12 cellular contexts compared by ENCODE assay signal in genomic region chr4:109994415-109994827, GRCh38.
DNase-seq lines count a peak whose midpoint lies in the region; ATAC-seq, FAIRE-seq and TF ChIP-seq lines count a peak whose summit lies in the region.
"Had no signal": no experiment of that assay in that cellular context is flagged by ENCODE, and none has a peak within 500 bp of the region (broad histone marks: within the 10 kb centered on the region; RNA-seq: fewer than 3 reads in every experiment).

No MANE protein-coding gene starts in this region.

- H4K20me1 ChIP-seq in OCI-LY1 (ENCODE audit: insufficient read depth, low read length) = no peaks in the 10 kb centered on the region

- H3K4me2 ChIP-seq in OCI-LY1 (ENCODE audit: low read length) = peak overlapping the region; percentile 50

- H3K36me3 ChIP-seq in OCI-LY1 (ENCODE audit: insufficient read depth, low read length) = no peaks in the 10 kb centered on the region

- peak; percentile 90 for FAIRE-seq in GM12891 (lab: Jason Lieb, UNC)

- H3K79me2 ChIP-seq in OCI-LY1 (ENCODE audit: insufficient read depth, low read length) = no peaks in the 10 kb centered on the region

- no peaks in the 10 kb centered on the region for H3K9me3 ChIP-seq in OCI-LY1 (ENCODE audit: low read length)

- H3K4me1 ChIP-seq in OCI-LY1 (ENCODE audit: insufficient read depth, low read length, severe bottlenecking) = peaks cover 40% of the 10 kb centered on the region

- peak; percentile 25 for DNase-seq in GM12891 (ENCODE audit: insufficient read length, low spot score)
- DNase-seq in RKO (ENCODE audit: low spot score) = no peak
- no peak for DNase-seq in DMS153 treated with DMSO at 0.1 percent for 48 hours (lab: John Stamatoyannopoulos, UW; ENCODE audit: unreplicated experiment)
- DNase-seq in middle frontal gyrus (ENCODE audit: extremely low spot score, low spot score) = no peak
- no peak for DNase-seq in NCI-H1092 treated with DMSO at 0.1 percent for 48 hours (lab: John Stamatoyannopoulos, UW)
- DNase-seq: activated CD4-positive, alpha-beta T cell treated with anti-CD3 and anti-CD28 coated beads for 1 hour; foreskin keratinocyte had no signal

- no peaks in the 10 kb centered on the region for H3K9me2 ChIP-seq in OCI-LY1 (ENCODE audit: low read depth, low read length)

- H3K4me3 ChIP-seq in OCI-LY1 (ENCODE audit: low read depth, low read length, poor library complexity, severe bottlenecking) = no peak overlapping the region

- H2AFZ ChIP-seq in OCI-LY1 (ENCODE audit: low read length) = peak overlapping the region; percentile 81

- H3K27ac ChIP-seq in OCI-LY1 (ENCODE audit: low read depth, low read length, poor library complexity, severe bottlenecking) = no peak overlapping the region
- H3K27ac ChIP-seq: C4-2B, foreskin keratinocyte had no signal

- ATAC-seq in GM19452 (IDR thresholded peaks at IDR 0.05; ENCODE audit: unreplicated experiment) (peak; percentile 69), HG03045 (IDR thresholded peaks at IDR 0.05; ENCODE audit: unreplicated experiment) (peak; percentile 60)
- ATAC-seq: foreskin keratinocyte, HCT116 had no signal

- no peaks in the 10 kb centered on the region for H3K27me3 ChIP-seq in OCI-LY1 (ENCODE audit: insufficient read depth, low read length)
- H3K27me3 ChIP-seq: foreskin keratinocyte had no signal

- no peaks in the 10 kb centered on the region for H3F3A ChIP-seq in OCI-LY1 (ENCODE audit: insufficient read depth, low read length)

- no peak overlapping the region for H3K9ac ChIP-seq in OCI-LY1 (ENCODE audit: low read length)

- no peak for TF ChIP-seq CTCF in OCI-LY1 (IDR thresholded peaks at IDR 0.05; ENCODE audit: low read length)

- TF ChIP-seq POLR2A in GM12891 (IDR thresholded peaks at IDR 0.05; ENCODE audit: low read depth, low read length) = no peak

TF ChIP-seq in GM12891, 5 proteins besides CTCF, POLR2A, EP300 and RAD21:
- TF ChIP-seq POU2F2 (IDR thresholded peaks at IDR 0.05; ENCODE audit: low read depth, low read length) (no peak), POLR2AphosphoS5 (IDR thresholded peaks at IDR 0.05; ENCODE audit: low read depth, low read length) (no peak), TAF1 (IDR thresholded peaks at IDR 0.05; ENCODE audit: low read depth, low read length) (no peak), SPI1 (IDR thresholded peaks at IDR 0.05; ENCODE audit: low read depth, low read length) (no peak), PAX5 (IDR thresholded peaks at IDR 0.05; ENCODE audit: insufficient read depth, low read length, severe bottlenecking) (no peak)
